ENCODE assay signal across 8 cellular contexts in the genomic region with DNA sequence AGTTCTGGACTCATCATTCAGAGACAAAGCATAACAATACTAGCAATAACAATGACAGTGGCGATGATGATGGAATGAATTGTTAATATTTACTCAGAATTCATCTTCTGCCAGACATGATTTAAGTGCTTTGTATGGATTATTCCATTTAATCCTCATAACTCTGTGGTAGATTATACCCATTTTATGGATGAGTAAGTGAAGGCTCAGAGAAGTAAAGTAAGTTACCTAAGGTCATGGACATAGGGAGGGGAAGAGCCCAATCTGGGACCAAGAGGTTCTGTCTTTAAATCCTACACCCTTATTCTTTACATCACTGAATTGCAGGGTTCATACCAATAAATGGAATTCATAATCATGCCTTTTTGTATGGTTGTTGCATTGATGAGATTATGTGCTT.
"Had no signal": no experiment of that assay in that cellular context is flagged by ENCODE, and none has a peak within 500 bp of the region (broad histone marks: within the 10 kb centered on the region; RNA-seq: fewer than 3 reads in every experiment).

No MANE protein-coding gene starts in this region.

- FAIRE-seq: G401.6, GM12878, GM12891, GM12892, GM18507, GM19239 had no signal

- DNase-seq: GDM1, GF-D8 had no signal

- H3K4me3 ChIP-seq: GM12878 had no signal

- ATAC-seq: GM12878 had no signal
